Comparison of ENCODE assay signal across 12 cellular contexts in the genomic region with DNA sequence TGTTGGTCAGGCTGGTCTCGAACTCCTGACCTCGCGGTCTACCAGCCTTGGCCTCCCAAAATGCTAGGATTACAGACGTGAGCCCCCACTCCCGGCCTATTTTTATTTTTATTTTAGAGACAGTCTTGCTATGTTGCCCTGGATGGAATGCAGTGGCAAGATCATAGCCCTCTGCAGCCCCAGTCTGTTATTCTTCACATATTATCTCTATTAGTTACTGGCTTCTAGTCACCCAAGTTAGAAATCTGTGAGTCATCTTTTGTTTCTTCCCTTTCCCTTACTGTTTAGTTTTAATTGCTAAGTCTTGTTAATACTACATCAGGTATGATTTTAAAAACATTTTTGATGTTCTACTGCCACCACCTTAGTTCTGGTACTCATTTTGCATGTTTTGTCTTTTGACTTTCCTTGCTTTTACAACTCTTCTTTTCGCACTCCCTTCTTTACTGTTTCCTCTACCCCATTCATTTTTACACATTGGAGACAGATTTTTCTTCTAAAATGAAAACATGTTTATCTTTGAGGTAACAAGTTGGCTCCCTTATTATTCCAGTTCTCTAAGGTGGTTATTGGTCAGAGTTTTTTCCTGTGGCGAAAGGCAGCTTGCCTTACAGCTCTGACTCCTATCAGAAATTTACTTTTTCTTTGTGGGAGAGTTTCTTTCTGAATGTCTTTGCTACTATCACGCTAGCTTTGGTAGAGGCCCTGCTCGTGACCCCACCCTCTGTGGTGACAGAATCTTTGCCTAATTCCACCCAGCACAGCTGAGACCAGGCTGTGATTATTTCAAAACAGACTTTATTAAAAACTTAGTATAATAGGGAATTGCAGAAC.
DNase-seq lines count a peak whose midpoint lies in the region; ATAC-seq and TF ChIP-seq lines count a peak whose summit lies in the region.
"Had no signal": no experiment of that assay in that cellular context is flagged by ENCODE, and none has a peak within 500 bp of the region (broad histone marks: within the 10 kb centered on the region; RNA-seq: fewer than 3 reads in every experiment).

No MANE protein-coding gene starts in this region.

- peak overlapping the region; percentile 96 for H3K27ac ChIP-seq in ACC112 (ENCODE audit: low read depth, low read length)

- H3K27me3 ChIP-seq in ACC112 (ENCODE audit: insufficient read depth, low read length): no peaks in the 10 kb centered on the region

- in situ Hi-C loops in astrocyte of the cerebellum (cut with HindIII; ENCODE audit: low sequenced_read_pairs): no loop called here

- H3K4me3 ChIP-seq in ACC112 (ENCODE audit: low read depth, low read length): peak overlapping the region; percentile 65
- no peak overlapping the region for H3K4me3 ChIP-seq in astrocyte of the cerebellum (ENCODE audit: low read depth, low read length)

- peaks cover 66% of the 10 kb centered on the region for H3K79me2 ChIP-seq in ACC112 (ENCODE audit: control insufficient read depth, insufficient read depth, low read length, unreplicated experiment)

- ATAC-seq in HG02623 (IDR thresholded peaks at IDR 0.05; ENCODE audit: unreplicated experiment): no peak
- ATAC-seq: CD8-positive, alpha-beta T cell; stimulated activated naive CD8-positive, alpha-beta T cell treated with anti-CD3 and anti-CD28 coated beads, Interleukin-15, amount 100 ng/mL, for 72 hours had no signal

- peak overlapping the region; percentile 67 for H2AFZ ChIP-seq in ACC112 (ENCODE audit: low read length, unreplicated experiment)

- H3K4me1 ChIP-seq in ACC112 (ENCODE audit: control insufficient read depth, insufficient read depth, low read length, unreplicated experiment): peaks cover 37% of the 10 kb centered on the region

- H3K36me3 ChIP-seq in ACC112 (ENCODE audit: insufficient read depth, low read length): peaks cover 13% of the 10 kb centered on the region; the same call in 1 of the 2 replicates

- TF ChIP-seq CTCF in astrocyte of the cerebellum (IDR thresholded peaks at IDR 0.05; ENCODE audit: low read depth, low read length, missing control alignments): no peak

- DNase-seq in HCEC 1CT (peak; percentile 77), astrocyte of the cerebellum (ENCODE audit: low read depth) (peak; percentile 20), iris pigment epithelial cell (ENCODE audit: low read depth) (peak; percentile 75), SIG-M5 (lab: John Stamatoyannopoulos, UW) (no peak), SIG-M5 treated with dmso at 0.1 percent for 504 hours (lab: John Stamatoyannopoulos, UW; ENCODE audit: unreplicated experiment) (no peak)
- no peak for DNase-seq in stimulated activated naive CD4-positive, alpha-beta T cell (lab: John Stamatoyannopoulos, UW)
- DNase-seq: activated CD4-positive, alpha-beta T cell treated with anti-CD3 and anti-CD28 coated beads, Interleukin-2, amount 50 U/mL, for 1 hour; CD8-positive, alpha-beta T cell; KG1; stimulated activated naive CD8-positive, alpha-beta T cell treated with anti-CD3 and anti-CD28 coated beads, Interleukin-15, amount 100 ng/mL, for 72 hours had no signal

Comparison
In these comparisons a context has a peak if more than half of its experiments do, and no peak if none do; other contexts are left out.
1. DNase-seq: peak in HCEC 1CT (single experiment), astrocyte of the cerebellum (single experiment) and iris pigment epithelial cell (single experiment); none in stimulated activated naive CD4-positive, alpha-beta T cell (0 of 6), SIG-M5 (single experiment) and SIG-M5 treated with dmso at 0.1 percent for 504 hours (single experiment).